ENCODE assay signal across 1 cellular context in genomic region chr10:994836-995558, GRCh38.
TF ChIP-seq lines count a peak whose summit lies in the region.

No MANE protein-coding gene starts in this region.

TF ChIP-seq in GM12878, 131 proteins besides CTCF, POLR2A, EP300 and RAD21:
- TF ChIP-seq POLR2AphosphoS5 (IDR thresholded peaks at IDR 0.05; ENCODE audit: low read length), result peak; percentile 51
- no peak for TF ChIP-seq CEBPB (IDR thresholded peaks at IDR 0.05; ENCODE audit: borderline replicate concordance in 1 of 2, low read depth in 2 of 2, low read length in 2 of 2)
